ENCODE assay signal across 8 cellular contexts in genomic region chr22:42769574-42770447, GRCh38. TPM values are rescaled to one million over a fixed set of nuclear protein-coding genes. Genes with fewer than 3 reads are reported as not detected.
DNase-seq lines count a peak whose midpoint lies in the region; ATAC-seq and TF ChIP-seq lines count a peak whose summit lies in the region.

No MANE protein-coding gene starts in this region.

- H3K9me2 ChIP-seq in DOHH2 (replicated peaks; ENCODE audit: control insufficient read depth, low read length) = no peaks in the 10 kb centered on the region

- H3K4me3 ChIP-seq in DOHH2 (ENCODE audit: low read length) = peak overlapping the region; percentile 65
- H3K4me3 ChIP-seq in rectal smooth muscle tissue (ENCODE audit: low read length) = peak overlapping the region; percentile 54

- H3K9ac ChIP-seq in rectal smooth muscle tissue (ENCODE audit: low read length) = no peak overlapping the region

- no peaks in the 10 kb centered on the region for H3K9me3 Mint-ChIP-seq in activated CD8-positive, alpha-beta memory T cell treated with anti-CD3 and anti-CD28 coated beads, Interleukin-2, amount 10 ng/mL, durations not matched to agents 7 days and 5 days (ENCODE audit: low read depth)

- no peaks in the 10 kb centered on the region for H3K27me3 ChIP-seq in DOHH2 (ENCODE audit: control insufficient read depth, low read length)
- H3K27me3 ChIP-seq in rectal smooth muscle tissue (ENCODE audit: control insufficient read depth, insufficient read depth, low read length) = no peaks in the 10 kb centered on the region

- H3K4me1 Mint-ChIP-seq in activated CD8-positive, alpha-beta memory T cell treated with anti-CD3 and anti-CD28 coated beads, Interleukin-2, amount 10 ng/mL, durations not matched to agents 7 days and 5 days = no peaks in the 10 kb centered on the region

- no peaks in the 10 kb centered on the region for H3K36me3 Mint-ChIP-seq in activated CD8-positive, alpha-beta memory T cell treated with anti-CD3 and anti-CD28 coated beads, Interleukin-2, amount 10 ng/mL, durations not matched to agents 7 days and 5 days

- no peaks in the 10 kb centered on the region for H3K9me3 ChIP-seq in DOHH2 (ENCODE audit: control insufficient read depth, insufficient read depth, low read length)

- H3K27ac Mint-ChIP-seq in activated CD8-positive, alpha-beta memory T cell treated with anti-CD3 and anti-CD28 coated beads, Interleukin-2, amount 10 ng/mL, durations not matched to agents 7 days and 5 days = no peak overlapping the region

- H3F3A ChIP-seq in DOHH2 (ENCODE audit: control insufficient read depth, insufficient read depth) = peaks cover 12% of the 10 kb centered on the region

- H3K4me1 ChIP-seq in DOHH2 (ENCODE audit: control insufficient read depth, low read length) = peaks cover 65% of the 10 kb centered on the region
- no peaks in the 10 kb centered on the region for H3K4me1 ChIP-seq in rectal smooth muscle tissue (ENCODE audit: control insufficient read depth, insufficient read depth, low read length)

- DNase-seq in M059J (ENCODE audit: low read depth) (peak; percentile 82), COR-L47 (lab: John Stamatoyannopoulos, UW) (no peak)
- no peak for DNase-seq in activated CD8-positive, alpha-beta memory T cell treated with anti-CD3 and anti-CD28 coated beads, Interleukin-2, amount 10 ng/mL, durations not matched to agents 7 days and 5 days
- no peak for DNase-seq in activated CD4-positive, alpha-beta T cell treated with anti-CD3 and anti-CD28 coated beads for 1 hour

- TF ChIP-seq CTCF in DOHH2 (IDR thresholded peaks at IDR 0.05; ENCODE audit: low read depth, low read length, poor library complexity, severe bottlenecking) = no peak

- peaks cover 2% of the 10 kb centered on the region for H3K27me3 Mint-ChIP-seq in activated CD8-positive, alpha-beta memory T cell treated with anti-CD3 and anti-CD28 coated beads, Interleukin-2, amount 10 ng/mL, durations not matched to agents 7 days and 5 days

- peak overlapping the region; percentile 78 for H3K4me2 ChIP-seq in DOHH2 (ENCODE audit: low read length)

- no peaks in the 10 kb centered on the region for H4K20me1 ChIP-seq in DOHH2 (ENCODE audit: control insufficient read depth, insufficient read depth, low read depth, low read length)

- H3K79me2 ChIP-seq in DOHH2 (ENCODE audit: control insufficient read depth, low read length) = no peaks in the 10 kb centered on the region

- ATAC-seq in GM21717 (IDR thresholded peaks at IDR 0.05; ENCODE audit: unreplicated experiment) (peak; percentile 59), esophagus mucosa (peak; percentile 53)
- ATAC-seq in activated CD8-positive, alpha-beta memory T cell treated with anti-CD3 and anti-CD28 coated beads, Interleukin-2, amount 10 ng/mL, durations not matched to agents 7 days and 5 days = no peak

- no peak overlapping the region for H3K4me3 Mint-ChIP-seq in activated CD8-positive, alpha-beta memory T cell treated with anti-CD3 and anti-CD28 coated beads, Interleukin-2, amount 10 ng/mL, durations not matched to agents 7 days and 5 days

- CTCF ChIA-PET in activated CD8-positive, alpha-beta memory T cell treated with anti-CD3 and anti-CD28 coated beads, Interleukin-2, amount 10 ng/mL, durations not matched to agents 7 days and 5 days (lab: Charles Lee) = no interaction called here

- no peaks in the 10 kb centered on the region for H3K36me3 ChIP-seq in DOHH2 (ENCODE audit: control insufficient read depth, low read length)
- H3K36me3 ChIP-seq in rectal smooth muscle tissue (ENCODE audit: control insufficient read depth, insufficient read depth, low read length) = no peaks in the 10 kb centered on the region

- H3K27ac ChIP-seq in DOHH2 (ENCODE audit: low read depth, low read length) (peak overlapping the region; percentile 56), rectal smooth muscle tissue (ENCODE audit: low read depth, low read length) (no peak overlapping the region)

RNA-seq across cellular contexts. Expression of gene A4GALT, which starts 49.1 kb away (rescaled TPM):
- 2.5 and 2.9 TPM in 2 replicates for total RNA-seq in M059J (2014; rRNA removed; shearing (Covaris generic))
- total RNA-seq in esophagus mucosa = 14.3 TPM
- under 1 TPM; 0.52 to 0.61 TPM for total RNA-seq in activated CD8-positive, alpha-beta memory T cell treated with anti-CD3 and anti-CD28 coated beads, Interleukin-2, amount 10 ng/mL, durations not matched to agents 7 days and 5 days
